Comparison of ENCODE assay signal across 1 cellular context in genomic region chr1:3533051-3534048, GRCh38.
TF ChIP-seq lines count a peak whose summit lies in the region.

No MANE protein-coding gene starts in this region.

TF ChIP-seq in K562, 482 proteins besides CTCF, POLR2A, EP300 and RAD21 (continued from another document):
- TF ChIP-seq, protein P1, sequence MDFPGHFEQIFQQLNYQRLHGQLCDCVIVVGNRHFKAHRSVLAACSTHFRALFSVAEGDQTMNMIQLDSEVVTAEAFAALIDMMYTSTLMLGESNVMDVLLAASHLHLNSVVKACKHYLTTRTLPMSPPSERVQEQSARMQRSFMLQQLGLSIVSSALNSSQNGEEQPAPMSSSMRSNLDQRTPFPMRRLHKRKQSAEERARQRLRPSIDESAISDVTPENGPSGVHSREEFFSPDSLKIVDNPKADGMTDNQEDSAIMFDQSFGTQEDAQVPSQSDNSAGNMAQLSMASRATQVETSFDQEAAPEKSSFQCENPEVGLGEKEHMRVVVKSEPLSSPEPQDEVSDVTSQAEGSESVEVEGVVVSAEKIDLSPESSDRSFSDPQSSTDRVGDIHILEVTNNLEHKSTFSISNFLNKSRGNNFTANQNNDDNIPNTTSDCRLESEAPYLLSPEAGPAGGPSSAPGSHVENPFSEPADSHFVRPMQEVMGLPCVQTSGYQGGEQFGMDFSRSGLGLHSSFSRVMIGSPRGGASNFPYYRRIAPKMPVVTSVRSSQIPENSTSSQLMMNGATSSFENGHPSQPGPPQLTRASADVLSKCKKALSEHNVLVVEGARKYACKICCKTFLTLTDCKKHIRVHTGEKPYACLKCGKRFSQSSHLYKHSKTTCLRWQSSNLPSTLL (IDR thresholded peaks at IDR 0.05) = no peak
- TF ChIP-seq NFIC (IDR thresholded peaks at IDR 0.05) (no peak), KDM4B (IDR thresholded peaks at IDR 0.05; ENCODE audit: borderline replicate concordance in 2 of 2, low read depth in 1 of 2) (no peak), ZNF280A (IDR thresholded peaks at IDR 0.05; ENCODE audit: low read depth, partially characterized antibody) (no peak), PCBP2 (IDR thresholded peaks at IDR 0.05; ENCODE audit: low read depth, low read length, poor library complexity, severe bottlenecking) (no peak)
